1 cellular context compared by ENCODE assay signal in genomic region chr1:52057245-52057644, GRCh38.
A peak's percentile ranks its signal among the peaks of the same experiment; 100 is the strongest.
TF ChIP-seq lines count a peak whose summit lies in the region.

No MANE protein-coding gene starts in this region.

TF ChIP-seq in HepG2, 621 proteins besides CTCF, POLR2A, EP300 and RAD21:
- TF ChIP-seq ZNF660 (CRISPR knock-in tag; IDR thresholded peaks at IDR 0.05; ENCODE audit: borderline replicate concordance, low read depth) (no peak), ZNF317 (CRISPR knock-in tag; IDR thresholded peaks at IDR 0.05) (0 out of 2 replicates have a peak, but pooled peaks have one; percentile 15), CCDC6 (CRISPR knock-in tag; IDR thresholded peaks at IDR 0.05) (0 out of 2 replicates have a peak, but pooled peaks have one; percentile 24), SNAI1 (CRISPR knock-in tag; IDR thresholded peaks at IDR 0.05; ENCODE audit: borderline replicate concordance) (0 out of 2 replicates have a peak, but pooled peaks have one; percentile 41), ZMAT5 (CRISPR knock-in tag; IDR thresholded peaks at IDR 0.05; ENCODE audit: borderline replicate concordance, low read depth) (no peak), ZNF572 (CRISPR knock-in tag; IDR thresholded peaks at IDR 0.05) (no peak), MLXIP (CRISPR knock-in tag; IDR thresholded peaks at IDR 0.05; ENCODE audit: borderline replicate concordance) (0 out of 2 replicates have a peak, but pooled peaks have one; percentile 25), FOXK2 (IDR thresholded peaks at IDR 0.05) (no peak)
TF ChIP-seq in HepG2: peak in this region for 4.
